ENCODE assay signal across 29 cellular contexts in the genomic region with DNA sequence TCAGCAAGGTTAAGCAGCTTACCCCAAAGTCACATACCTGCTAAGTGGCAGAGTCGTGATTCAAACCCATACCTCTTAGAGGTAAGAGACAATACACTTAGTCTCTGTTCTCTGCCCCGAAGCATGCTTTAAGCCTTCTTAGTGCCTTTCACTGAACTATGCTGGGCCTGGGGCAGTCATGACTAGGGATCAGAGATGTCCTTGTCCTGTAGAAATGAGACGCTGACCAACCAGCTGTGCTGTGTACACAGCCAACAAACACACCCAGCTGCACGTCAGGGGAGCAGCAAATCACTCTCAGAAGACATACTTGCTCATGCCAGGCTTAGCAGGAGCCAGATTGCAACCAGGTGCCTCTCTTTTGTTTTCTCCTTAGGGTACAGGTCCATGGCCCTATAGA.
DNase-seq lines count a peak whose midpoint lies in the region; ATAC-seq, FAIRE-seq and TF ChIP-seq lines count a peak whose summit lies in the region.
"Had no signal": no experiment of that assay in that cellular context is flagged by ENCODE, and none has a peak within 500 bp of the region (broad histone marks: within the 10 kb centered on the region; RNA-seq: fewer than 3 reads in every experiment).

No MANE protein-coding gene starts in this region.

- peak; percentile 24 for DNase-seq in cardiac septum (ENCODE audit: low spot score)
- DNase-seq in heart left ventricle: no peak
- DNase-seq in NCI-H69 (lab: John Stamatoyannopoulos, UW): peak; percentile 96
- DNase-seq in H1 (ENCODE audit: low read depth in 1 of 2, low spot score in 2 of 2): no peak
- no peak for DNase-seq in HUDEP-2 (lab: John Stamatoyannopoulos, UW; ENCODE audit: unreplicated experiment in 76 of 76)
- no peak for DNase-seq in activated CD4-positive, alpha-beta T cell treated with anti-CD3 and anti-CD28 coated beads for 36 hours
- DNase-seq in NCI-H2107 treated with DMSO at 0.1 percent for 48 hours (lab: John Stamatoyannopoulos, UW; ENCODE audit: unreplicated experiment): no peak
- DNase-seq: activated CD4-positive, alpha-beta T cell treated with anti-CD3 and anti-CD28 coated beads for 48 hours; amygdala; CD4-positive, alpha-beta T cell; DMS 273 treated with DMSO at 0.1 percent for 48 hours; HCEC 1CT; Kasumi-1; kidney glomerular epithelial cell; natural killer cell; NCI-H187; NCI-H446 treated with DMSO at 0.1 percent for 48 hours; occipital lobe; sigmoid colon; stimulated activated CD4-positive, alpha-beta T cell treated with anti-CD3 and anti-CD28 coated beads, Interleukin-12 subunit alpha, Interleukin-12 subunit beta, amount 100 ng/mL, for 4 hours; stimulated activated CD4-positive, alpha-beta T cell treated with anti-CD3 and anti-CD28 coated beads, Interleukin-2, amount 100 ng/mL, for 48 hours; stimulated activated naive CD8-positive, alpha-beta T cell treated with anti-CD3 and anti-CD28 coated beads, Interleukin-15, amount 100 ng/mL, for 72 hours; SW 1271 had no signal

- no peak overlapping the region for H3K4me2 ChIP-seq in H1 (ENCODE audit: insufficient read depth in 1 of 2, low read depth in 2 of 2, low read length in 2 of 2)

- H3K4me1 Mint-ChIP-seq in activated CD4-positive, alpha-beta T cell treated with anti-CD3 and anti-CD28 coated beads for 36 hours: no peaks in the 10 kb centered on the region
- H3K4me1 Mint-ChIP-seq: activated naive CD4-positive, alpha-beta T cell treated with anti-CD3 and anti-CD28 coated beads, Interleukin-2, amount 50 U/mL, for 24 hours; activated T-helper 17 cell treated with anti-CD3 and anti-CD28 coated beads, Interleukin-2, amount 50 U/mL, for 72 hours; natural killer cell; stimulated activated naive CD8-positive, alpha-beta T cell treated with anti-CD3 and anti-CD28 coated beads, Interleukin-15, amount 100 ng/mL, for 72 hours had no signal

- TF ChIP-seq RAD21 in H1 (IDR thresholded peaks at IDR 0.05 in 1 of 2, conservative IDR thresholded peaks at IDR 0.05 in 1 of 2; ENCODE audit: low read depth in 2 of 2, low read length in 2 of 2): no peak

- H3K18ac ChIP-seq in H1 (ENCODE audit: extremely low read depth, low read length): no peak overlapping the region

- no peak overlapping the region for H2BK120ac ChIP-seq in H1 (replicated peaks; ENCODE audit: low read depth, low read length)

- H3K4ac ChIP-seq in H1 (replicated peaks; ENCODE audit: insufficient read length, low read depth, low read length): no peak overlapping the region

- WGBS in heart left ventricle, 4 donors: 71 to 80% (median 75%) methylated on average over 2 to 4 of the region's 4 CpGs
- 86% methylated on average over 4 of the region's 4 CpGs; no CpG with 5 or more reads in 1 of the 2 experiments for WGBS in H1 (ENCODE audit: extremely low coverage in 1 of 2, insufficient coverage in 1 of 2, insufficient read length in 1 of 2, insufficient replicate concordance in 2 of 2, low coverage in 1 of 2, low lambda C conversion rate in 2 of 2, missing lambda C conversion rate in 1 of 2), 2 experiments

- H2AFZ ChIP-seq in H1 (ENCODE audit: low read length): no peak overlapping the region

- H3K36me3 ChIP-seq in heart left ventricle (no peaks in the 10 kb centered on the region), H1 (ENCODE audit: control insufficient read depth in 2 of 4, insufficient read depth in 4 of 4, low read length in 3 of 4) (no peaks in the 10 kb centered on the region)
- H3K36me3 ChIP-seq: Peyer's patch, sigmoid colon had no signal

- no peaks in the 10 kb centered on the region for H3K79me2 ChIP-seq in H1 (ENCODE audit: control insufficient read depth in 1 of 2, insufficient read depth in 2 of 2, low read length in 2 of 2)

- H3K27ac ChIP-seq in heart left ventricle (no peak overlapping the region), H1 (ENCODE audit: low read depth, low read length) (no peak overlapping the region)
- H3K27ac ChIP-seq: Peyer's patch, sigmoid colon had no signal

- H3K4me3 Mint-ChIP-seq in activated CD4-positive, alpha-beta T cell treated with anti-CD3 and anti-CD28 coated beads for 36 hours: no peak overlapping the region
- H3K4me3 Mint-ChIP-seq: activated naive CD4-positive, alpha-beta T cell treated with anti-CD3 and anti-CD28 coated beads, Interleukin-2, amount 50 U/mL, for 24 hours; activated T-helper 17 cell treated with anti-CD3 and anti-CD28 coated beads, Interleukin-2, amount 50 U/mL, for 72 hours; CD4-positive, alpha-beta T cell; natural killer cell; stimulated activated naive CD8-positive, alpha-beta T cell treated with anti-CD3 and anti-CD28 coated beads, Interleukin-15, amount 100 ng/mL, for 72 hours had no signal

- H2BK15ac ChIP-seq in H1 (ENCODE audit: low read length): no peak overlapping the region

- no peaks in the 10 kb centered on the region for H4K20me1 ChIP-seq in H1 (replicated peaks in 1 of 2; ENCODE audit: control insufficient read depth in 1 of 2, insufficient read depth in 2 of 2, low read length in 2 of 2)

- no peak overlapping the region for H3K4me3 ChIP-seq in heart left ventricle
- no peak overlapping the region for H3K4me3 ChIP-seq in H1 (ENCODE audit: extremely low read depth in 1 of 4, insufficient read depth in 2 of 4, low read depth in 3 of 4, low read length in 4 of 4)
- H3K4me3 ChIP-seq: Peyer's patch, sigmoid colon had no signal

- no peak overlapping the region for H4K5ac ChIP-seq in H1 (ENCODE audit: insufficient read length, low read depth, low read length)

- H3K9me3 Mint-ChIP-seq in activated CD4-positive, alpha-beta T cell treated with anti-CD3 and anti-CD28 coated beads for 36 hours (ENCODE audit: low read depth): no peaks in the 10 kb centered on the region
- H3K9me3 Mint-ChIP-seq: activated naive CD4-positive, alpha-beta T cell treated with anti-CD3 and anti-CD28 coated beads, Interleukin-2, amount 50 U/mL, for 24 hours; activated T-helper 17 cell treated with anti-CD3 and anti-CD28 coated beads, Interleukin-2, amount 50 U/mL, for 72 hours; CD4-positive, alpha-beta T cell had no signal

- TF ChIP-seq POLR2A in heart left ventricle (IDR thresholded peaks at IDR 0.05): no peak
- TF ChIP-seq POLR2A in H1 (IDR thresholded peaks at IDR 0.05; ENCODE audit: control extremely low read depth in 1 of 2, low read depth in 2 of 2, low read length in 2 of 2): no peak

- ATAC-seq in heart left ventricle (no peak), HG02623 (IDR thresholded peaks at IDR 0.05; ENCODE audit: unreplicated experiment) (no peak)
- no peak for ATAC-seq in activated CD4-positive, alpha-beta T cell treated with anti-CD3 and anti-CD28 coated beads for 36 hours
- ATAC-seq: activated T-helper 17 cell treated with anti-CD3 and anti-CD28 coated beads, Interleukin-2, amount 50 U/mL, for 72 hours; natural killer cell; stimulated activated naive CD8-positive, alpha-beta T cell treated with anti-CD3 and anti-CD28 coated beads, Interleukin-15, amount 100 ng/mL, for 72 hours had no signal

- H3K27me3 Mint-ChIP-seq in activated CD4-positive, alpha-beta T cell treated with anti-CD3 and anti-CD28 coated beads for 36 hours: peaks cover 22% of the 10 kb centered on the region

- intact Hi-C loops in cardiac septum (cut with DNase I): no loop called here
- intact Hi-C loops in heart left ventricle (cut with DNase I): no loop called here
- intact Hi-C loops in activated CD4-positive, alpha-beta T cell treated with anti-CD3 and anti-CD28 coated beads for 36 hours (cut with DNase I, micrococcal nuclease): no loop called here

- CTCF ChIA-PET in H1 (lab: Charles Lee; ENCODE audit: partially characterized antibody): interaction anchor here (1.1 to 7.3 kb wide), 11 partner anchors 9 to 480 kb away, joined by 3 to 96 read pairs (median 7); no protein-coding TSS in a partner anchor
- CTCF ChIA-PET in activated CD4-positive, alpha-beta T cell treated with anti-CD3 and anti-CD28 coated beads for 36 hours (lab: Charles Lee): interaction anchor here (1.1 kb wide), 1 partner anchor 17 kb away, joined by 3 read pairs; no protein-coding TSS in a partner anchor

- H3K23me2 ChIP-seq in H1 (ENCODE audit: low read depth, low read length): no peaks in the 10 kb centered on the region

- H3K14ac ChIP-seq in H1 (ENCODE audit: insufficient read length): no peak overlapping the region

- H4K8ac ChIP-seq in H1 (ENCODE audit: extremely low read depth, insufficient read depth, low read length): no peak overlapping the region

- H4K91ac ChIP-seq in H1 (replicated peaks; ENCODE audit: insufficient read length, low read length): no peak overlapping the region

- no peak for FAIRE-seq in H1 (lab: Jason Lieb, UNC)
- FAIRE-seq: endothelial cell of umbilical vein, frontal cortex had no signal

- no peak overlapping the region for H3K56ac ChIP-seq in H1 (replicated peaks; ENCODE audit: insufficient read length, low read depth, low read length)

- H3K27ac Mint-ChIP-seq in activated CD4-positive, alpha-beta T cell treated with anti-CD3 and anti-CD28 coated beads for 36 hours: no peak overlapping the region
- H3K27ac Mint-ChIP-seq: activated naive CD4-positive, alpha-beta T cell treated with anti-CD3 and anti-CD28 coated beads, Interleukin-2, amount 50 U/mL, for 24 hours; activated T-helper 17 cell treated with anti-CD3 and anti-CD28 coated beads, Interleukin-2, amount 50 U/mL, for 72 hours; CD4-positive, alpha-beta T cell; natural killer cell had no signal

- no peak overlapping the region for H2BK20ac ChIP-seq in H1 (ENCODE audit: low read length)

- H3K36me3 Mint-ChIP-seq in activated CD4-positive, alpha-beta T cell treated with anti-CD3 and anti-CD28 coated beads for 36 hours (ENCODE audit: low read depth): no peaks in the 10 kb centered on the region
- H3K36me3 Mint-ChIP-seq: activated naive CD4-positive, alpha-beta T cell treated with anti-CD3 and anti-CD28 coated beads, Interleukin-2, amount 50 U/mL, for 24 hours; natural killer cell had no signal

- POLR2A ChIA-PET in H1 (lab: Charles Lee; ENCODE audit: partially characterized antibody): interaction anchor here (1.2 kb wide), 1 partner anchor 175 kb away, joined by 3 read pairs; no protein-coding TSS in a partner anchor
- POLR2A ChIA-PET in activated CD4-positive, alpha-beta T cell treated with anti-CD3 and anti-CD28 coated beads for 36 hours (lab: Charles Lee): no interaction called here

- H3K27me3 ChIP-seq in heart left ventricle (peaks cover 0 to 24% (median 5%) of the 10 kb centered on the region in 9 donors), H1 (replicated peaks in 1 of 4; ENCODE audit: control insufficient read depth in 3 of 4, extremely low read depth in 1 of 4, insufficient read depth in 3 of 4, low read length in 3 of 4) (peaks cover 0 to 2% (median 0%) of the 10 kb centered on the region in 4 experiments; a peak in 2 of 7 replicates)
- H3K27me3 ChIP-seq: Peyer's patch, sigmoid colon had no signal

- H3K4me1 ChIP-seq in heart left ventricle (no peaks in the 10 kb centered on the region), H1 (replicated peaks in 1 of 4; ENCODE audit: control insufficient read depth in 3 of 4, insufficient read depth in 4 of 4, low read length in 3 of 4) (no peaks in the 10 kb centered on the region)
- H3K4me1 ChIP-seq: Peyer's patch, sigmoid colon had no signal

- no peaks in the 10 kb centered on the region for H3K9me3 ChIP-seq in heart left ventricle
- no peaks in the 10 kb centered on the region for H3K9me3 ChIP-seq in H1 (ENCODE audit: insufficient read depth in 2 of 2, low read depth in 1 of 2, low read length in 1 of 2)
- H3K9me3 ChIP-seq: Peyer's patch, sigmoid colon had no signal

- TF ChIP-seq EP300 in H1 (IDR thresholded peaks at IDR 0.05; ENCODE audit: borderline replicate concordance in 1 of 2, low read depth in 2 of 2, low read length in 2 of 2): no peak

- H2AK5ac ChIP-seq in H1 (ENCODE audit: low read depth, low read length): no peak overlapping the region

- H3K79me1 ChIP-seq in H1 (ENCODE audit: low read depth, low read length): no peaks in the 10 kb centered on the region

- H3K23ac ChIP-seq in H1 (ENCODE audit: insufficient read length): no peak overlapping the region

- H2BK5ac ChIP-seq in H1 (ENCODE audit: low read depth, low read length): no peak overlapping the region

- peak overlapping the region; percentile 19; the same call in 1 of the 2 replicates for H2BK12ac ChIP-seq in H1 (ENCODE audit: low read depth, low read length)

- TF ChIP-seq CTCF in heart left ventricle (IDR thresholded peaks at IDR 0.05) (no peak), H1 (IDR thresholded peaks at IDR 0.05; ENCODE audit: control extremely low read depth in 1 of 3, insufficient read depth in 1 of 3, low read depth in 1 of 3, low read length in 3 of 3) (no peak)

- H3K9ac ChIP-seq in H1 (replicated peaks in 1 of 4; ENCODE audit: extremely low read depth in 1 of 4, low read depth in 3 of 4, low read length in 3 of 4): no peak overlapping the region

Comparison
In these comparisons a context has a peak if more than half of its experiments do, and no peak if none do; other contexts are left out.
1. DNase-seq: peak in cardiac septum (single experiment) and NCI-H69 (single experiment); none in heart left ventricle (0 of 5), H1 (0 of 2), HUDEP-2 (0 of 76), activated CD4-positive, alpha-beta T cell treated with anti-CD3 and anti-CD28 coated beads for 36 hours (single experiment) and NCI-H2107 treated with DMSO at 0.1 percent for 48 hours (single experiment).